Comparison of ENCODE assay signal across 1 cellular context in genomic region chr22:42994917-42995562, GRCh38.
TF ChIP-seq lines count a peak whose summit lies in the region.

No MANE protein-coding gene starts in this region.

TF ChIP-seq in HepG2, 621 proteins besides CTCF, POLR2A, EP300 and RAD21 (continued from another document and continues in another):
- TF ChIP-seq NR1H2 (CRISPR knock-in tag; IDR thresholded peaks at IDR 0.05; ENCODE audit: borderline replicate concordance, low read depth) (no peak), PITX1 (CRISPR knock-in tag; IDR thresholded peaks at IDR 0.05) (peak; percentile 63; the same call in 1 of the 2 replicates), YEATS2 (CRISPR knock-in tag; IDR thresholded peaks at IDR 0.05; ENCODE audit: borderline replicate concordance) (no peak), BRD4 (CRISPR knock-in tag; IDR thresholded peaks at IDR 0.05) (peak; percentile 84; the same call in 1 of the 2 replicates), ZNF749 (CRISPR knock-in tag; IDR thresholded peaks at IDR 0.05; ENCODE audit: borderline replicate concordance) (no peak), ZNF780A (CRISPR knock-in tag; IDR thresholded peaks at IDR 0.05) (peak; percentile 43; the same call in 1 of the 2 replicates), ZNF383 (CRISPR knock-in tag; IDR thresholded peaks at IDR 0.05; ENCODE audit: borderline replicate concordance) (no peak), CBX2 (IDR thresholded peaks at IDR 0.05; ENCODE audit: low read depth, low read length) (no peak), CBX2 (CRISPR knock-in tag; IDR thresholded peaks at IDR 0.05; ENCODE audit: low read depth) (no peak), ZNF850 (CRISPR knock-in tag; conservative IDR thresholded peaks at IDR 0.05) (no peak), ZNF546 (CRISPR knock-in tag; conservative IDR thresholded peaks at IDR 0.05) (no peak), GABPB1 (CRISPR knock-in tag; IDR thresholded peaks at IDR 0.05) (no peak), PPARG (CRISPR knock-in tag; conservative IDR thresholded peaks at IDR 0.05) (peak; percentile 70; the same call in 1 of the 2 replicates), NR2F2 (IDR thresholded peaks at IDR 0.05; ENCODE audit: borderline replicate concordance, low read depth) (peak; percentile 58; the same call in 1 of the 2 replicates), HMGXB4 (CRISPR knock-in tag; IDR thresholded peaks at IDR 0.05; ENCODE audit: borderline replicate concordance in 1 of 2, low read depth in 1 of 2) (peak in 1 of 2 experiments; percentile 33; a peak in 1 of 4 replicates), SOX13 (IDR thresholded peaks at IDR 0.05) (peak; percentile 46; the same call in 1 of the 2 replicates), SOX13 (CRISPR knock-in tag; conservative IDR thresholded peaks at IDR 0.05 in 1 of 2, IDR thresholded peaks at IDR 0.05 in 1 of 2) (peak in 1 of 2 experiments; percentile 80; a peak in 2 of 4 replicates), MAFF (IDR thresholded peaks at IDR 0.05; ENCODE audit: low read depth, low read length) (no peak), CEBPB (IDR thresholded peaks at IDR 0.05; ENCODE audit: borderline replicate concordance, low read depth, low read length) (peak; percentile 97), NFATC3 (CRISPR knock-in tag; IDR thresholded peaks at IDR 0.05) (no peak), RARA (CRISPR knock-in tag; IDR thresholded peaks at IDR 0.05) (peak; percentile 69), ZZZ3 (CRISPR knock-in tag; IDR thresholded peaks at IDR 0.05; ENCODE audit: borderline replicate concordance) (no peak), GABPA (IDR thresholded peaks at IDR 0.05; ENCODE audit: low read depth, low read length) (no peak), GABPA (CRISPR knock-in tag; IDR thresholded peaks at IDR 0.05; ENCODE audit: low read depth) (0 out of 2 replicates have a peak, but pooled peaks have one; percentile 25), SMAD9 (CRISPR knock-in tag; IDR thresholded peaks at IDR 0.05) (no peak), ZNF605 (CRISPR knock-in tag; IDR thresholded peaks at IDR 0.05) (no peak), ZNF549 (CRISPR knock-in tag; IDR thresholded peaks at IDR 0.05) (no peak), ZNF644 (CRISPR knock-in tag; IDR thresholded peaks at IDR 0.05; ENCODE audit: low read depth) (peak; percentile 59), CBX1 (IDR thresholded peaks at IDR 0.05; ENCODE audit: low read depth) (no peak), TOPORS (CRISPR knock-in tag; IDR thresholded peaks at IDR 0.05) (no peak), RARG (CRISPR knock-in tag; IDR thresholded peaks at IDR 0.05; ENCODE audit: low read depth) (no peak), ZNF260 (CRISPR knock-in tag; IDR thresholded peaks at IDR 0.05; ENCODE audit: borderline replicate concordance, low read depth) (no peak), ZNF34 (CRISPR knock-in tag; IDR thresholded peaks at IDR 0.05; ENCODE audit: borderline replicate concordance) (0 out of 2 replicates have a peak, but pooled peaks have one; percentile 40), ZNF883 (CRISPR knock-in tag; IDR thresholded peaks at IDR 0.05; ENCODE audit: not compliant biosample characterization) (no peak), ZC3H13 (CRISPR knock-in tag; IDR thresholded peaks at IDR 0.05) (no peak)
- TF ChIP-seq, protein P1, sequence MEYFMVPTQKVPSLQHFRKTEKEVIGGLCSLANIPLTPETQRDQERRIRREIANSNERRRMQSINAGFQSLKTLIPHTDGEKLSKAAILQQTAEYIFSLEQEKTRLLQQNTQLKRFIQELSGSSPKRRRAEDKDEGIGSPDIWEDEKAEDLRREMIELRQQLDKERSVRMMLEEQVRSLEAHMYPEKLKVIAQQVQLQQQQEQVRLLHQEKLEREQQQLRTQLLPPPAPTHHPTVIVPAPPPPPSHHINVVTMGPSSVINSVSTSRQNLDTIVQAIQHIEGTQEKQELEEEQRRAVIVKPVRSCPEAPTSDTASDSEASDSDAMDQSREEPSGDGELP (IDR thresholded peaks at IDR 0.05; ENCODE audit: borderline replicate concordance, low read depth) = peak; percentile 8; the same call in 1 of the 2 replicates
- TF ChIP-seq, protein P2, sequence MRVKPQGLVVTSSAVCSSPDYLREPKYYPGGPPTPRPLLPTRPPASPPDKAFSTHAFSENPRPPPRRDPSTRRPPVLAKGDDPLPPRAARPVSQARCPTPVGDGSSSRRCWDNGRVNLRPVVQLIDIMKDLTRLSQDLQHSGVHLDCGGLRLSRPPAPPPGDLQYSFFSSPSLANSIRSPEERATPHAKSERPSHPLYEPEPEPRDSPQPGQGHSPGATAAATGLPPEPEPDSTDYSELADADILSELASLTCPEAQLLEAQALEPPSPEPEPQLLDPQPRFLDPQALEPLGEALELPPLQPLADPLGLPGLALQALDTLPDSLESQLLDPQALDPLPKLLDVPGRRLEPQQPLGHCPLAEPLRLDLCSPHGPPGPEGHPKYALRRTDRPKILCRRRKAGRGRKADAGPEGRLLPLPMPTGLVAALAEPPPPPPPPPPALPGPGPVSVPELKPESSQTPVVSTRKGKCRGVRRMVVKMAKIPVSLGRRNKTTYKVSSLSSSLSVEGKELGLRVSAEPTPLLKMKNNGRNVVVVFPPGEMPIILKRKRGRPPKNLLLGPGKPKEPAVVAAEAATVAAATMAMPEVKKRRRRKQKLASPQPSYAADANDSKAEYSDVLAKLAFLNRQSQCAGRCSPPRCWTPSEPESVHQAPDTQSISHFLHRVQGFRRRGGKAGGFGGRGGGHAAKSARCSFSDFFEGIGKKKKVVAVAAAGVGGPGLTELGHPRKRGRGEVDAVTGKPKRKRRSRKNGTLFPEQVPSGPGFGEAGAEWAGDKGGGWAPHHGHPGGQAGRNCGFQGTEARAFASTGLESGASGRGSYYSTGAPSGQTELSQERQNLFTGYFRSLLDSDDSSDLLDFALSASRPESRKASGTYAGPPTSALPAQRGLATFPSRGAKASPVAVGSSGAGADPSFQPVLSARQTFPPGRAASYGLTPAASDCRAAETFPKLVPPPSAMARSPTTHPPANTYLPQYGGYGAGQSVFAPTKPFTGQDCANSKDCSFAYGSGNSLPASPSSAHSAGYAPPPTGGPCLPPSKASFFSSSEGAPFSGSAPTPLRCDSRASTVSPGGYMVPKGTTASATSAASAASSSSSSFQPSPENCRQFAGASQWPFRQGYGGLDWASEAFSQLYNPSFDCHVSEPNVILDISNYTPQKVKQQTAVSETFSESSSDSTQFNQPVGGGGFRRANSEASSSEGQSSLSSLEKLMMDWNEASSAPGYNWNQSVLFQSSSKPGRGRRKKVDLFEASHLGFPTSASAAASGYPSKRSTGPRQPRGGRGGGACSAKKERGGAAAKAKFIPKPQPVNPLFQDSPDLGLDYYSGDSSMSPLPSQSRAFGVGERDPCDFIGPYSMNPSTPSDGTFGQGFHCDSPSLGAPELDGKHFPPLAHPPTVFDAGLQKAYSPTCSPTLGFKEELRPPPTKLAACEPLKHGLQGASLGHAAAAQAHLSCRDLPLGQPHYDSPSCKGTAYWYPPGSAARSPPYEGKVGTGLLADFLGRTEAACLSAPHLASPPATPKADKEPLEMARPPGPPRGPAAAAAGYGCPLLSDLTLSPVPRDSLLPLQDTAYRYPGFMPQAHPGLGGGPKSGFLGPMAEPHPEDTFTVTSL (CRISPR knock-in tag; IDR thresholded peaks at IDR 0.05; ENCODE audit: borderline replicate concordance) = no peak
- TF ChIP-seq, protein P3, sequence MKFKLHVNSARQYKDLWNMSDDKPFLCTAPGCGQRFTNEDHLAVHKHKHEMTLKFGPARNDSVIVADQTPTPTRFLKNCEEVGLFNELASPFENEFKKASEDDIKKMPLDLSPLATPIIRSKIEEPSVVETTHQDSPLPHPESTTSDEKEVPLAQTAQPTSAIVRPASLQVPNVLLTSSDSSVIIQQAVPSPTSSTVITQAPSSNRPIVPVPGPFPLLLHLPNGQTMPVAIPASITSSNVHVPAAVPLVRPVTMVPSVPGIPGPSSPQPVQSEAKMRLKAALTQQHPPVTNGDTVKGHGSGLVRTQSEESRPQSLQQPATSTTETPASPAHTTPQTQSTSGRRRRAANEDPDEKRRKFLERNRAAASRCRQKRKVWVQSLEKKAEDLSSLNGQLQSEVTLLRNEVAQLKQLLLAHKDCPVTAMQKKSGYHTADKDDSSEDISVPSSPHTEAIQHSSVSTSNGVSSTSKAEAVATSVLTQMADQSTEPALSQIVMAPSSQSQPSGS (CRISPR knock-in tag; IDR thresholded peaks at IDR 0.05) = peak; percentile 62; the same call in 1 of the 2 replicates
- TF ChIP-seq, protein P4, sequence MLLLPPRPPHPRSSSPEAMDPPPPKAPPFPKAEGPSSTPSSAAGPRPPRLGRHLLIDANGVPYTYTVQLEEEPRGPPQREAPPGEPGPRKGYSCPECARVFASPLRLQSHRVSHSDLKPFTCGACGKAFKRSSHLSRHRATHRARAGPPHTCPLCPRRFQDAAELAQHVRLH (CRISPR knock-in tag; IDR thresholded peaks at IDR 0.05; ENCODE audit: borderline replicate concordance, low read depth) = no peak
- TF ChIP-seq, protein P5, sequence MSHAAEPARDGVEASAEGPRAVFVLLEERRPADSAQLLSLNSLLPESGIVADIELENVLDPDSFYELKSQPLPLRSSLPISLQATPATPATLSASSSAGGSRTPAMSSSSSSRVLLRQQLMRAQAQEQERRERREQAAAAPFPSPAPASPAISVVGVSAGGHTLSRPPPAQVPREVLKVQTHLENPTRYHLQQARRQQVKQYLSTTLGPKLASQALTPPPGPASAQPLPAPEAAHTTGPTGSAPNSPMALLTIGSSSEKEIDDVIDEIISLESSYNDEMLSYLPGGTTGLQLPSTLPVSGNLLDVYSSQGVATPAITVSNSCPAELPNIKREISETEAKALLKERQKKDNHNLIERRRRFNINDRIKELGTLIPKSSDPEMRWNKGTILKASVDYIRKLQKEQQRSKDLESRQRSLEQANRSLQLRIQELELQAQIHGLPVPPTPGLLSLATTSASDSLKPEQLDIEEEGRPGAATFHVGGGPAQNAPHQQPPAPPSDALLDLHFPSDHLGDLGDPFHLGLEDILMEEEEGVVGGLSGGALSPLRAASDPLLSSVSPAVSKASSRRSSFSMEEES (CRISPR knock-in tag; IDR thresholded peaks at IDR 0.05) = peak; percentile 61; the same call in 1 of the 2 replicates
- TF ChIP-seq, protein P6, sequence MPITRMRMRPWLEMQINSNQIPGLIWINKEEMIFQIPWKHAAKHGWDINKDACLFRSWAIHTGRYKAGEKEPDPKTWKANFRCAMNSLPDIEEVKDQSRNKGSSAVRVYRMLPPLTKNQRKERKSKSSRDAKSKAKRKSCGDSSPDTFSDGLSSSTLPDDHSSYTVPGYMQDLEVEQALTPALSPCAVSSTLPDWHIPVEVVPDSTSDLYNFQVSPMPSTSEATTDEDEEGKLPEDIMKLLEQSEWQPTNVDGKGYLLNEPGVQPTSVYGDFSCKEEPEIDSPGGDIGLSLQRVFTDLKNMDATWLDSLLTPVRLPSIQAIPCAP (CRISPR knock-in tag; IDR thresholded peaks at IDR 0.05; ENCODE audit: low read depth) = no peak
- TF ChIP-seq, protein P7, sequence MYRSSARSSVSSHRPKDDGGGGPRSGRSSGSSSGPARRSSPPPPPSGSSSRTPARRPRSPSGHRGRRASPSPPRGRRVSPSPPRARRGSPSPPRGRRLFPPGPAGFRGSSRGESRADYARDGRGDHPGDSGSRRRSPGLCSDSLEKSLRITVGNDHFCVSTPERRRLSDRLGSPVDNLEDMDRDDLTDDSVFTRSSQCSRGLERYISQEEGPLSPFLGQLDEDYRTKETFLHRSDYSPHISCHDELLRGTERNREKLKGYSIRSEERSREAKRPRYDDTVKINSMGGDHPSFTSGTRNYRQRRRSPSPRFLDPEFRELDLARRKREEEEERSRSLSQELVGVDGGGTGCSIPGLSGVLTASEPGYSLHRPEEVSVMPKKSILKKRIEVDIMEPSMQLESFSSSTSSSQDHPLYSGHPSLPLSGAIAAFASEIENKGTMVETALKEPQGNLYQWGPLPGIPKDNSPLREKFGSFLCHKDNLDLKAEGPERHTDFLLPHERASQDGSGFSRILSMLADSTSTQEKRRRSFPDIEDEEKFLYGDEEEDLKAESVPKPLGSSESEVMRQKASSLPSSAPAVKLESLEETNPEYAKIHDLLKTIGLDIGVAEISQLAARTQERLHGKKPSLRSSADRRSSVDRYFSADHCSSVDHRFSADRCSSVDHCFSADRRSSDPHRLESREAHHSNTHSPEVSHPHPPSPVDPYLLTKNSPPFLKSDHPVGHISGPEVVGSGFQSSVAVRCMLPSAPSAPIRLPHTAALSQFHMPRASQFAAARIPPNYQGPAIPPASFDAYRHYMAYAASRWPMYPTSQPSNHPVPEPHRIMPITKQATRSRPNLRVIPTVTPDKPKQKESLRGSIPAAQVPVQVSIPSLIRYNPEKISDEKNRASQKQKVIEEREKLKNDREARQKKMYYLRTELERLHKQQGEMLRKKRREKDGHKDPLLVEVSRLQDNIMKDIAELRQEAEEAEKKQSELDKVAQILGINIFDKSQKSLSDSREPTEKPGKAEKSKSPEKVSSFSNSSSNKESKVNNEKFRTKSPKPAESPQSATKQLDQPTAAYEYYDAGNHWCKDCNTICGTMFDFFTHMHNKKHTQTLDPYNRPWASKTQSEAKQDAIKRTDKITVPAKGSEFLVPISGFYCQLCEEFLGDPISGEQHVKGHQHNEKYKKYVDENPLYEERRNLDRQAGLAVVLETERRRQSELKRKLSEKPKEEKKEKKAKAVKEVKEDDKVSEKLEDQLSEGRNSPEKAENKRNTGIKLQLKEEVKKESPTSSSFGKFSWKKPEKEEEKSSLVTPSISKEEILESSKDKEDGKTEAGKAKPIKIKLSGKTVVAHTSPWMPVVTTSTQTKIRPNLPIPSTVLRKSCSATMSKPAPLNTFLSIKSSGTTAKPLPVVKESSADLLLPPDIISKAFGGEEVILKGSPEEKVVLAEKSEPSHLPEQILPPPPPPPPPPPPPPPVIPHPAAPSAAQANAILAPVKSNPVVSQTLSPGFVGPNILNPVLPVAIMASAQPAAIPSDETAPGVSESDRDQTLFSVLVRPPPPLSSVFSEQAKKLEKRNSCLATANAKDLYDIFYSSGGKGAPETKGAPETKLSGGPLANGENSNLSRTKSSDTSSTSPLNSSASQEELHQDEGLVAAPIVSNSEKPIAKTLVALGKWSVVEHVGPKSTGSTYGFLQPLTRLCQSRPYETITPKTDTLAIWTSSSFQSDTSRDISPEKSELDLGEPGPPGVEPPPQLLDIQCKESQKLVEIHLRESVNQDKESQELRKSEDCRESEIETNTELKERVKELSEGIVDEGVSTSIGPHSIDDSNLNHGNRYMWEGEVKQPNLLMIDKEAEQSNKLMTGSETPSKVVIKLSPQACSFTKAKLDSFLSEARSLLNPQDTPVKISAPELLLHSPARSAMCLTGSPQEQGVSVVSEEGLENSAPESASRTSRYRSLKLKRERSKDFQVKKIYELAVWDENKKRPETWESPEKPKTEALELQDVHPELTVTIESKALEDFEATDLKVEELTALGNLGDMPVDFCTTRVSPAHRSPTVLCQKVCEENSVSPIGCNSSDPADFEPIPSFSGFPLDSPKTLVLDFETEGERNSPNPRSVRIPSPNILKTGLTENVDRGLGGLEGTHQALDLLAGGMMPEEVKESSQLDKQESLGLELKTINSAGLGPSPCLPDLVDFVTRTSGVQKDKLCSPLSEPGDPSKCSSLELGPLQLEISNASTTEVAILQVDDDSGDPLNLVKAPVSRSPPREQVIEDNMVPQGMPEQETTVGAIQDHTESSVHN (CRISPR knock-in tag; IDR thresholded peaks at IDR 0.05) = no peak
